In the genomic region with DNA sequence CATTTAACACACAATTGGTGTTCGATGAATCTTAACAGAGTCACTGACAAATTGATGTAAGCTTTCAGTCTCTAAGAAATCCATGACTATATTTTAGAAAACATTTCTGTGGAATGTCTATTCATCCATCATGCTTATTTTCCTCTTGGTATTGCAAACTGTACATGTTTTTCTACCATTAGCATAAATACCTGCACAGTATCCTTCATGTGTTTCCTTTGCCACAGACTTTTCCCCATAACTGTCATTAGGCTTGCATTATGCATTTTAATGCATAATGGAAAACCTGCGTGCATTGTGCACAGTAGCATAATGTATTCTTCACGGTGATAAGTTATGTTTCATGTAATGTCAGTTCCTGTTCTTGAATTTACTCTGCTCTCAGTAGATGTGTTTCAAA, we compare ENCODE assay signal across 33 cellular contexts.
DNase-seq lines count a peak whose midpoint lies in the region; TF ChIP-seq lines count a peak whose summit lies in the region.
"Had no signal": no experiment of that assay in that cellular context is flagged by ENCODE, and none has a peak within 500 bp of the region (broad histone marks: within the 10 kb centered on the region; RNA-seq: fewer than 3 reads in every experiment).

No MANE protein-coding gene starts in this region.

- H3K27ac ChIP-seq in A673 (ENCODE audit: low read depth, low read length, poor library complexity, severe bottlenecking) (peak overlapping the region; percentile 83), SK-N-MC (peak overlapping the region; percentile 27; the same call in 1 of the 2 replicates), neural cell (ENCODE audit: low read length) (peak overlapping the region; percentile 7), neuronal stem cell (replicated peaks; ENCODE audit: low read length) (no peak overlapping the region)
- H3K27ac ChIP-seq: 22Rv1; A549; BLaER1; BLaER1 treated with 17β-estradiol and CSF1 and Interleukin-3, amounts not matched to agents 10 nM and 100 nM; C4-2B had no signal

- no peak overlapping the region for H2BK120ac ChIP-seq in neuronal stem cell (ENCODE audit: low read depth, low read length)

- intact Hi-C loops in A673 (cut with micrococcal nuclease; ENCODE audit: unreplicated experiment), result loop anchor here (5.0 to 10.0 kb wide), 3 partner anchors 403 to 1150 kb away; partner anchors contain the start of gene EPHA3

- POLR2A ChIA-PET in A673 (lab: Charles Lee; ENCODE audit: low non-redundant PET), result no interaction called here

- H3K14ac ChIP-seq in neuronal stem cell (ENCODE audit: low read length), result no peak overlapping the region

- DNase-seq in A673 (ENCODE audit: low spot score) (peak; percentile 22), SK-N-MC (ENCODE audit: low read depth, low spot score) (no peak), glomerular visceral epithelial cell (ENCODE audit: extremely low spot score) (no peak), neuronal stem cell (ENCODE audit: low spot score) (no peak), progenitor cell of endocrine pancreas (ENCODE audit: low spot score, unreplicated experiment) (no peak)
- DNase-seq: 8988T; ACHN; AML-193; BE2C; C1 segment of cervical spinal cord; Caco-2; Calu3; CD4-positive, alpha-beta memory T cell; CD4-positive, alpha-beta T cell; CD4-positive, CD25-positive, alpha-beta regulatory T cell; CD8-positive, alpha-beta memory T cell; CD8-positive, alpha-beta T cell; COR-L47; DMS 273 treated with DMSO at 0.1 percent for 48 hours; DMS153; DMS53; DMS79; DMS79 treated with DMSO at 0.1 percent for 48 hours; DND-41; EL had no signal

- H2BK12ac ChIP-seq in neuronal stem cell (ENCODE audit: low read length), result no peak overlapping the region

- TF ChIP-seq RAD21 in neural cell (conservative IDR thresholded peaks at IDR 0.05), result peak; percentile 41

- H3K4me1 ChIP-seq in A673 (ENCODE audit: insufficient read depth, low read length, poor library complexity, severe bottlenecking) (peaks cover 37% of the 10 kb centered on the region), neuronal stem cell (ENCODE audit: control insufficient read depth in 2 of 2, insufficient read depth in 1 of 2, low read depth in 1 of 2, low read length in 2 of 2) (no peaks in the 10 kb centered on the region)
- H3K4me1 ChIP-seq: A549, BE2C, BLaER1, Caco-2 had no signal

- H3F3A ChIP-seq in neural cell (ENCODE audit: insufficient read depth, low read length, poor library complexity, severe bottlenecking), result no peaks in the 10 kb centered on the region

- H2BK5ac ChIP-seq in neuronal stem cell (ENCODE audit: low read length), result no peak overlapping the region

- peak overlapping the region; percentile 22 for H3K4me2 ChIP-seq in neural cell (ENCODE audit: low read length)
- H3K4me2 ChIP-seq in neuronal stem cell (ENCODE audit: insufficient read depth, low read length, poor library complexity, severe bottlenecking), result no peak overlapping the region
- H3K4me2 ChIP-seq: A549; BLaER1; BLaER1 treated with 17β-estradiol and CSF1 and Interleukin-3, amounts not matched to agents 10 nM and 100 nM had no signal

- no peaks in the 10 kb centered on the region for H3K4me1 Mint-ChIP-seq in progenitor cell of endocrine pancreas (ENCODE audit: low read depth)
- H3K4me1 Mint-ChIP-seq: B cell; CD14-positive monocyte; CD4-positive, alpha-beta memory T cell; CD4-positive, CD25-positive, alpha-beta regulatory T cell; CD8-positive, alpha-beta memory T cell had no signal

- CTCF ChIA-PET in A673 (lab: Charles Lee), result no interaction called here

- H3K9me2 ChIP-seq in neural cell (ENCODE audit: insufficient read depth, low read length), result no peaks in the 10 kb centered on the region

- H4K91ac ChIP-seq in neuronal stem cell (ENCODE audit: low read depth, low read length, poor library complexity), result no peak overlapping the region

- H3K79me1 ChIP-seq in neuronal stem cell (ENCODE audit: low read depth, low read length), result no peaks in the 10 kb centered on the region

- H3K27me3 ChIP-seq in A673 (replicated peaks; ENCODE audit: insufficient read depth, low read depth, low read length, poor library complexity) (no peaks in the 10 kb centered on the region), neural cell (ENCODE audit: insufficient read depth, low read depth, low read length) (no peaks in the 10 kb centered on the region), neuronal stem cell (ENCODE audit: control insufficient read depth in 3 of 3, insufficient read depth in 3 of 3, low read depth in 1 of 3, low read length in 3 of 3) (no peaks in the 10 kb centered on the region)
- H3K27me3 ChIP-seq: BE2C; BLaER1; BLaER1 treated with 17β-estradiol and CSF1 and Interleukin-3, amounts not matched to agents 10 nM and 100 nM had no signal

- no peak overlapping the region for H3K4me3 Mint-ChIP-seq in progenitor cell of endocrine pancreas (ENCODE audit: low read depth)
- H3K4me3 Mint-ChIP-seq: B cell; CD14-positive monocyte; CD4-positive, alpha-beta memory T cell; CD4-positive, alpha-beta T cell; CD4-positive, CD25-positive, alpha-beta regulatory T cell; CD8-positive, alpha-beta memory T cell; CD8-positive, alpha-beta T cell had no signal

- no peak overlapping the region for H3K27ac Mint-ChIP-seq in progenitor cell of endocrine pancreas
- H3K27ac Mint-ChIP-seq: B cell; CD14-positive monocyte; CD4-positive, alpha-beta memory T cell; CD4-positive, alpha-beta T cell; CD4-positive, CD25-positive, alpha-beta regulatory T cell; CD8-positive, alpha-beta memory T cell; CD8-positive, alpha-beta T cell had no signal

- H3K4me3 ChIP-seq in A673 (ENCODE audit: low read depth, low read length, poor library complexity, severe bottlenecking), result no peak overlapping the region
- no peak overlapping the region for H3K4me3 ChIP-seq in SK-N-MC
- peak overlapping the region; percentile 35 for H3K4me3 ChIP-seq in neural cell (ENCODE audit: low read length)
- no peak overlapping the region for H3K4me3 ChIP-seq in neuronal stem cell (ENCODE audit: low read length in 2 of 2)
- H3K4me3 ChIP-seq: A549; BLaER1; BLaER1 treated with 17β-estradiol and CSF1 and Interleukin-3, amounts not matched to agents 10 nM and 100 nM had no signal

- no peak overlapping the region for H3K18ac ChIP-seq in neuronal stem cell (ENCODE audit: low read length)

- H3K23ac ChIP-seq in neuronal stem cell (ENCODE audit: low read depth, low read length, poor library complexity), result no peak overlapping the region

- H3K9me3 Mint-ChIP-seq in progenitor cell of endocrine pancreas (ENCODE audit: low read depth), result no peaks in the 10 kb centered on the region
- H3K9me3 Mint-ChIP-seq: CD4-positive, alpha-beta T cell had no signal

- no peak overlapping the region for H2AK5ac ChIP-seq in neuronal stem cell (ENCODE audit: low read depth, low read length)

- no peak overlapping the region for H3K4ac ChIP-seq in neuronal stem cell (ENCODE audit: low read length)

- no peaks in the 10 kb centered on the region for H4K20me1 ChIP-seq in neural cell (ENCODE audit: insufficient read depth)
- H4K20me1 ChIP-seq: BLaER1; BLaER1 treated with 17β-estradiol and CSF1 and Interleukin-3, amounts not matched to agents 10 nM and 100 nM had no signal

- H3K36me3 Mint-ChIP-seq in progenitor cell of endocrine pancreas (ENCODE audit: insufficient read depth), result no peaks in the 10 kb centered on the region
- H3K36me3 Mint-ChIP-seq: CD14-positive monocyte; CD4-positive, alpha-beta memory T cell; CD4-positive, CD25-positive, alpha-beta regulatory T cell; CD8-positive, alpha-beta memory T cell; CD8-positive, alpha-beta T cell had no signal

- BruUV-seq in A673 (replicated peaks; lab: Mats Ljungman, UMichigan), result no TSS peak

- H3K9me3 ChIP-seq in A673 (ENCODE audit: low read depth, low read length, poor library complexity, severe bottlenecking) (peaks cover 1% of the 10 kb centered on the region), SK-N-MC (ENCODE audit: low read depth, low read length) (peaks cover under 1% of the 10 kb centered on the region; the same call in 1 of the 2 replicates), neural cell (ENCODE audit: low read length) (no peaks in the 10 kb centered on the region), neuronal stem cell (replicated peaks in 1 of 2; ENCODE audit: control insufficient read depth in 2 of 2, insufficient read depth in 1 of 2, low read depth in 1 of 2, low read length in 2 of 2) (no peaks in the 10 kb centered on the region)
- H3K9me3 ChIP-seq: A549; BE2C; BLaER1; BLaER1 treated with 17β-estradiol and CSF1 and Interleukin-3, amounts not matched to agents 10 nM and 100 nM; Caco-2 had no signal

- no peaks in the 10 kb centered on the region for H3K79me2 ChIP-seq in neural cell (replicated peaks; ENCODE audit: insufficient read depth, low read length)

- H3K36me3 ChIP-seq in A673 (ENCODE audit: insufficient read depth, low read length, poor library complexity, severe bottlenecking) (peaks cover 2% of the 10 kb centered on the region), SK-N-MC (ENCODE audit: insufficient read depth, low read length) (no peaks in the 10 kb centered on the region), neural cell (ENCODE audit: insufficient read depth, low read length) (no peaks in the 10 kb centered on the region), neuronal stem cell (replicated peaks in 1 of 2; ENCODE audit: control insufficient read depth in 2 of 2, insufficient read depth in 2 of 2, low read length in 2 of 2) (no peaks in the 10 kb centered on the region)
- H3K36me3 ChIP-seq: BE2C; BLaER1; BLaER1 treated with 17β-estradiol and CSF1 and Interleukin-3, amounts not matched to agents 10 nM and 100 nM had no signal

- TF ChIP-seq CTCF in A673 (conservative IDR thresholded peaks at IDR 0.05; ENCODE audit: low read depth, low read length) (no peak), neural cell (IDR thresholded peaks at IDR 0.05; ENCODE audit: poor library complexity, severe bottlenecking) (no peak), progenitor cell of endocrine pancreas (IDR thresholded peaks at IDR 0.05; ENCODE audit: unreplicated experiment) (no peak)

- no peak overlapping the region for H4K8ac ChIP-seq in neuronal stem cell (ENCODE audit: low read depth, low read length)

- no peak overlapping the region for H2BK15ac ChIP-seq in neuronal stem cell (ENCODE audit: low read length)

- H3K9ac ChIP-seq in SK-N-MC (ENCODE audit: insufficient read length), result no peak overlapping the region
- no peak overlapping the region for H3K9ac ChIP-seq in neural cell (ENCODE audit: low read length)
- H3K9ac ChIP-seq in neuronal stem cell (ENCODE audit: low read depth, low read length, poor library complexity), result no peak overlapping the region
- H3K9ac ChIP-seq: BLaER1; BLaER1 treated with 17β-estradiol and CSF1 and Interleukin-3, amounts not matched to agents 10 nM and 100 nM had no signal

- peak; percentile 92 for TF ChIP-seq EP300 in neural cell (conservative IDR thresholded peaks at IDR 0.05; ENCODE audit: poor library complexity, severe bottlenecking)

- no CpG with 5 or more reads among the region's 3 CpGs for WGBS in neuronal stem cell (ENCODE audit: extremely low coverage in 2 of 2, insufficient read length in 2 of 2, insufficient replicate concordance in 1 of 2), 2 donors

- no peaks in the 10 kb centered on the region for H3K27me3 Mint-ChIP-seq in progenitor cell of endocrine pancreas
- H3K27me3 Mint-ChIP-seq: B cell; CD4-positive, alpha-beta memory T cell; CD4-positive, alpha-beta T cell; CD4-positive, CD25-positive, alpha-beta regulatory T cell; CD8-positive, alpha-beta memory T cell had no signal

- no peak overlapping the region for H2AFZ ChIP-seq in neural cell (ENCODE audit: low read depth, low read length)
- no peak overlapping the region for H2AFZ ChIP-seq in neuronal stem cell (ENCODE audit: low read length)
